In the genomic region with DNA sequence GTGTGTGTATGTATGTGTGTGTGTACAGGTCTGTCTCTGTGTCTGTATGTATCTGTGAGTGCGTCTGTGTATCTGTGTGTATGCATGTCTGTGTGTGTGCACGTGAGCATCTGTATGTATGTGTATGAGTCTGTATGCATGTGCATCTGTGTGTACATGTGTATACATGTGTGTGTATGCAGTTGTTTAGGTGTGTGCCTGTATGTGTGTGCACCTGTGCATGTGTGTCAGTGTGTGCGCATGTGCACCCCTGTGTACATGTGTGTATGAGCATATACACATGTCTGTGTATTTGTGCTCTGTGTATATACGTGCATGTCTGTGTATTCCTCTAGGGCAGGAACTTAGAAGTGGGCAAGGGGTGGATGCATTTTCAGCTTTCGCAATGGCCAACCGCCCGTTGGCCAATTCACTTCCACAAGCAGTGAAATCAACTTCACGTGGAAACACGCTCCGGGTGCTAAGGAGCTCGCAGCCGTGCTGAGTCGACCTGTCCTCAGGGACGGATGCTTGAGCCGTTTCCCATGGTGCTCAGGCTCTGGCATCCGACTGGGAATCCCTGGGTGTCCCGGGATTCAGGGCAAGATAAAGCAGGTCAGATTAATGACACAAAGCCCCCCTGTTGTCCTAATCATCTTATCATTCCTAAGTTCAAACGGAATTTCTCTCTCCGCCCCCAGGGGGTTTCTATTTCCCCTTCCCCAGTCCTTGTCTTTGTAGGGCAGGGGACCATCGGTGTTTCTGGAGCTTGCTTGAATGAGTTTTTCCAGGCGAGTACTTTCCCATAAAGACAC, we compare ENCODE assay signal across 17 cellular contexts.
DNase-seq lines count a peak whose midpoint lies in the region; ATAC-seq and TF ChIP-seq lines count a peak whose summit lies in the region.
"Had no signal": no experiment of that assay in that cellular context is flagged by ENCODE, and none has a peak within 500 bp of the region (broad histone marks: within the 10 kb centered on the region; RNA-seq: fewer than 3 reads in every experiment).

No MANE protein-coding gene starts in this region.

- no peak overlapping the region for H3K9ac ChIP-seq in NT2/D1 (ENCODE audit: insufficient read length, low read depth)

- POLR2A ChIA-PET in HEK293 (lab: Yijun Ruan, JAX) = no interaction called here

- H3K4me1 ChIP-seq in HEK293 (ENCODE audit: control insufficient read depth, insufficient read depth, low read length) = no peaks in the 10 kb centered on the region
- H3K4me1 ChIP-seq in NT2/D1 (ENCODE audit: insufficient read depth, insufficient read length) = peaks cover 4% of the 10 kb centered on the region
- no peaks in the 10 kb centered on the region for H3K4me1 ChIP-seq in foreskin keratinocyte
- H3K4me1 ChIP-seq: SJCRH30 had no signal

- no peak for ATAC-seq in foreskin keratinocyte

- H3K27ac ChIP-seq in HEK293 (ENCODE audit: extremely low read depth, low read depth, low read length) (no peak overlapping the region), foreskin keratinocyte (no peak overlapping the region)
- H3K27ac ChIP-seq: RWPE1, SJCRH30 had no signal

- TF ChIP-seq CTCF in HEK293 (tag by site-specific recombination; IDR thresholded peaks at IDR 0.05) (no peak), foreskin keratinocyte (conservative IDR thresholded peaks at IDR 0.05) (no peak)

- H3K9me3 ChIP-seq in HEK293 (ENCODE audit: control insufficient read depth, insufficient read depth, low read depth, low read length) (no peaks in the 10 kb centered on the region), NT2/D1 (ENCODE audit: insufficient read depth, low read length) (no peaks in the 10 kb centered on the region; the same call in 1 of the 2 replicates)
- H3K9me3 ChIP-seq: SJCRH30 had no signal

- H3K27me3 ChIP-seq in NT2/D1 (ENCODE audit: insufficient read depth, insufficient read length) (peaks cover 2% of the 10 kb centered on the region), foreskin keratinocyte (no peaks in the 10 kb centered on the region)
- H3K27me3 ChIP-seq: SJCRH30 had no signal

- CTCF ChIA-PET in HEK293 (lab: Yijun Ruan, JAX) = no interaction called here

- H3K4me3 ChIP-seq in HEK293 (ENCODE audit: low read depth, low read length) (no peak overlapping the region), NT2/D1 (ENCODE audit: insufficient read length, low read depth) (no peak overlapping the region)
- H3K4me3 ChIP-seq: SJCRH30 had no signal

- H3K36me3 ChIP-seq in HEK293 (ENCODE audit: control insufficient read depth in 2 of 2, insufficient read depth in 1 of 2, low read length in 2 of 2) (no peaks in the 10 kb centered on the region), NT2/D1 (ENCODE audit: insufficient read depth, insufficient read length, low read length) (no peaks in the 10 kb centered on the region)
- H3K36me3 ChIP-seq: SJCRH30 had no signal

- DNase-seq in NT2/D1 (ENCODE audit: low read depth, low spot score) = peak; percentile 68
- peak; percentile 27 for DNase-seq in iPS-NIHi7 (ENCODE audit: extremely low spot score)
- DNase-seq in retina = peak; percentile 56
- no peak for DNase-seq in foreskin keratinocyte
- DNase-seq in COLO829 (ENCODE audit: low spot score) = no peak
- DNase-seq in activated CD4-positive, alpha-beta T cell treated with anti-CD3 and anti-CD28 coated beads for 48 hours = no peak
- DNase-seq: CD4-positive, alpha-beta T cell; DMS 273 treated with DMSO at 0.1 percent for 48 hours; HCEC 1CT; MV-4-11; NCI-H1436; NCI-H2227 treated with DMSO at 0.1 percent for 48 hours; NCI-H524 treated with DMSO at 0.1 percent for 48 hours; OCI-M1; SJCRH30 had no signal

TF ChIP-seq in HEK293, 187 proteins besides CTCF, POLR2A, EP300 and RAD21:
- no peak for TF ChIP-seq ZNF121 (tag by site-specific recombination; IDR thresholded peaks at IDR 0.05)
- TF ChIP-seq, protein P1, sequence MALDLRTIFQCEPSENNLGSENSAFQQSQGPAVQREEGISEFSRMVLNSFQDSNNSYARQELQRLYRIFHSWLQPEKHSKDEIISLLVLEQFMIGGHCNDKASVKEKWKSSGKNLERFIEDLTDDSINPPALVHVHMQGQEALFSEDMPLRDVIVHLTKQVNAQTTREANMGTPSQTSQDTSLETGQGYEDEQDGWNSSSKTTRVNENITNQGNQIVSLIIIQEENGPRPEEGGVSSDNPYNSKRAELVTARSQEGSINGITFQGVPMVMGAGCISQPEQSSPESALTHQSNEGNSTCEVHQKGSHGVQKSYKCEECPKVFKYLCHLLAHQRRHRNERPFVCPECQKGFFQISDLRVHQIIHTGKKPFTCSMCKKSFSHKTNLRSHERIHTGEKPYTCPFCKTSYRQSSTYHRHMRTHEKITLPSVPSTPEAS (tag by site-specific recombination; IDR thresholded peaks at IDR 0.05) = peak; percentile 68; the same call in 1 of the 2 replicates

Comparison
In these comparisons a context has a peak if more than half of its experiments do, and no peak if none do; other contexts are left out.
1. DNase-seq: peak in NT2/D1 (single experiment), iPS-NIHi7 (single experiment) and retina (single experiment); none in foreskin keratinocyte (0 of 2), COLO829 (single experiment) and activated CD4-positive, alpha-beta T cell treated with anti-CD3 and anti-CD28 coated beads for 48 hours (single experiment).